ENCODE assay signal across 8 cellular contexts in the genomic region with DNA sequence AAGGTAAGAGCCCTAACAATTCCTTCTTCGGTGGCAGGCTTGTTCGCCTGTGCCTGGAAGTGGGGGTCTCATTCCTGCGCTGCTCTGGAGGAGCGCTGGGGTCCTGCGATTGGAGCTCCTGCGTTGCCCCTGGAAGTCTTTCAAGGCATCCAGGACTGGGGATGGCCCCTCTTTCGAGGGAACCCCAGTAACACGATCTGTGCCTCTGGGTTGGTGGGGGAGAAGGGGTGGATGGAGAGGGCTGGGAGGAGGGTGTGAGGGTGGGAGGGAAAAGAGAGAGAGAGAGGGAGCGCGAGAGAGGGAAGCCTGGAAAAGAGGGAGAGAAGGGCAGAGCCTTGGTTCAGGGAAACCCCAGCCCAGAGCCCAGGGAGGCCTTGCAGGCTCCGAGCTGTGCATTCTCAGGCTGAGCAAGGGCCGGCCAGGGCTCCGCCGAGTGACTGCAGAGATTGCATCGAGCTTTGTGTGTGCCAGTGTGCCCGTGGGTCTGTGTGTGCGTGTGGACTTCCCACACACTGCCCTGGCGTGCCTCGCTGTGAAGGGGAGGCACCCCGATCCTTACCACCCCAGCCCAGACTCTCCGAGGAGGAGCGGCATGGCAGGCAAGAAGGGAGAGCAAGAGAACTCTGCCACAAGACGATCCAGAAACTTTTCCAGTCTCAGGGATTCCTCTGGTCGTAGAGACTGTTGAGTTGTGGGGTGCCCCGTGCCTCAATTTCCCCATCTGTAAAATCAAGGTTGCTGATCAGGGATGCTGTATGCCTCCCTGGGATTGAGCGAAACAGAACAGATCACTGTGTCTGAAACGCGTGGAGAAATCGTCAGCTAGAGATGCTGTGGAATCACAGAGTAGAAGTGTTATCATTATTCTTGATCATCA. TPM values are rescaled to one million over a fixed set of nuclear protein-coding genes. Genes with fewer than 3 reads are reported as not detected.
DNase-seq lines count a peak whose midpoint lies in the region; ATAC-seq and TF ChIP-seq lines count a peak whose summit lies in the region.

No MANE protein-coding gene starts in this region.

- no peaks in the 10 kb centered on the region for H4K20me1 ChIP-seq in hepatocyte (ENCODE audit: insufficient read depth, poor library complexity, severe bottlenecking)

- TF ChIP-seq CTCF in hepatocyte (IDR thresholded peaks at IDR 0.05; ENCODE audit: poor library complexity) (no peak), retinal pigment epithelial cell (conservative IDR thresholded peaks at IDR 0.05; ENCODE audit: low read depth, low read length) (no peak)

- no peaks in the 10 kb centered on the region for H3K36me3 ChIP-seq in hepatocyte (replicated peaks; ENCODE audit: insufficient read depth, low read depth)

- H3K9me2 ChIP-seq in hepatocyte (replicated peaks; ENCODE audit: insufficient read depth): no peaks in the 10 kb centered on the region

- ATAC-seq in activated naive CD4-positive, alpha-beta T cell treated with anti-CD3 and anti-CD28 coated beads, Interleukin-2, amount 50 U/mL, for 72 hours: peak in 1 of 2 donors; percentile 3
- no peak for ATAC-seq in stimulated activated effector memory CD8-positive, alpha-beta T cell treated with anti-CD3 and anti-CD28 coated beads, Interleukin-12 subunit alpha, Interleukin-12 subunit beta, amount 100 ng/mL, for 72 hours
- ATAC-seq in GM18873 (IDR thresholded peaks at IDR 0.05; ENCODE audit: low FRiP score, unreplicated experiment): no peak

- H3K79me2 ChIP-seq in hepatocyte: peaks cover 50% of the 10 kb centered on the region

- H3K4me3 ChIP-seq in hepatocyte (peak overlapping the region; percentile 39), retinal pigment epithelial cell (ENCODE audit: low read length) (peak overlapping the region; percentile 84)

- no peak overlapping the region for H3K27ac Mint-ChIP-seq in activated naive CD4-positive, alpha-beta T cell treated with anti-CD3 and anti-CD28 coated beads, Interleukin-2, amount 50 U/mL, for 72 hours
- no peak overlapping the region for H3K27ac Mint-ChIP-seq in stimulated activated effector memory CD8-positive, alpha-beta T cell treated with anti-CD3 and anti-CD28 coated beads, Interleukin-12 subunit alpha, Interleukin-12 subunit beta, amount 100 ng/mL, for 72 hours

- peaks cover 29% of the 10 kb centered on the region for H3K4me1 ChIP-seq in hepatocyte (ENCODE audit: insufficient read depth)

- 4% methylated on average over 25 of the region's 29 CpGs for WGBS in hepatocyte (ENCODE audit: low lambda C conversion rate, missing lambda C conversion rate)

- H3K4me1 Mint-ChIP-seq in stimulated activated effector memory CD8-positive, alpha-beta T cell treated with anti-CD3 and anti-CD28 coated beads, Interleukin-12 subunit alpha, Interleukin-12 subunit beta, amount 100 ng/mL, for 72 hours: peaks cover 37% of the 10 kb centered on the region

- peak overlapping the region; percentile 80 for H3K4me2 ChIP-seq in hepatocyte

- DNase-seq in COR-L47 (lab: John Stamatoyannopoulos, UW) (peak; percentile 21), LHCN-M2 (ENCODE audit: low read depth) (peak; percentile 36), hepatocyte (ENCODE audit: low spot score) (peak; percentile 69), retinal pigment epithelial cell (ENCODE audit: low read depth) (no peak), 8988T (no peak)
- peak; percentile 28 to 62 for DNase-seq in activated naive CD4-positive, alpha-beta T cell treated with anti-CD3 and anti-CD28 coated beads, Interleukin-2, amount 50 U/mL, for 72 hours (ENCODE audit: low spot score in 2 of 2)
- no peak for DNase-seq in stimulated activated effector memory CD8-positive, alpha-beta T cell treated with anti-CD3 and anti-CD28 coated beads, Interleukin-12 subunit alpha, Interleukin-12 subunit beta, amount 100 ng/mL, for 72 hours (ENCODE audit: low spot score in 2 of 2)

- peak overlapping the region; percentile 95 for H3K27ac ChIP-seq in hepatocyte

- peak overlapping the region; percentile 41 for H2AFZ ChIP-seq in hepatocyte

- no peak overlapping the region for H3K4me3 Mint-ChIP-seq in stimulated activated effector memory CD8-positive, alpha-beta T cell treated with anti-CD3 and anti-CD28 coated beads, Interleukin-12 subunit alpha, Interleukin-12 subunit beta, amount 100 ng/mL, for 72 hours

- no peaks in the 10 kb centered on the region for H3K27me3 ChIP-seq in hepatocyte

- H3K9me3 Mint-ChIP-seq in activated naive CD4-positive, alpha-beta T cell treated with anti-CD3 and anti-CD28 coated beads, Interleukin-2, amount 50 U/mL, for 72 hours: peaks cover 0 to 6% of the 10 kb centered on the region in 2 donors
- H3K9me3 Mint-ChIP-seq in stimulated activated effector memory CD8-positive, alpha-beta T cell treated with anti-CD3 and anti-CD28 coated beads, Interleukin-12 subunit alpha, Interleukin-12 subunit beta, amount 100 ng/mL, for 72 hours: peaks cover 2% of the 10 kb centered on the region

- peaks cover 6 to 12% of the 10 kb centered on the region in 2 donors for H3K36me3 Mint-ChIP-seq in activated naive CD4-positive, alpha-beta T cell treated with anti-CD3 and anti-CD28 coated beads, Interleukin-2, amount 50 U/mL, for 72 hours
- H3K36me3 Mint-ChIP-seq in stimulated activated effector memory CD8-positive, alpha-beta T cell treated with anti-CD3 and anti-CD28 coated beads, Interleukin-12 subunit alpha, Interleukin-12 subunit beta, amount 100 ng/mL, for 72 hours: peaks cover 15% of the 10 kb centered on the region

- H3K9me3 ChIP-seq in hepatocyte (ENCODE audit: low read depth): no peaks in the 10 kb centered on the region

RNA-seq across cellular contexts. Expression of a gene that starts 0.6 kb away (rescaled TPM):
- total RNA-seq in LHCN-M2 (2014; rRNA removed): 6.2 and 10.2 TPM in 2 replicates
- 3.9 TPM for polyA plus RNA-seq in LHCN-M2 (2012)
- 10 to 100 TPM; 24.8 to 34.3 TPM for total RNA-seq in activated naive CD4-positive, alpha-beta T cell treated with anti-CD3 and anti-CD28 coated beads, Interleukin-2, amount 50 U/mL, for 72 hours
- 13.0 and 22.6 TPM in 2 replicates for total RNA-seq in hepatocyte
- 16.5 and 17.0 TPM in 2 replicates for polyA plus RNA-seq in hepatocyte

Comparison
In these comparisons a context has a peak if more than half of its experiments do, and no peak if none do; other contexts are left out.
1. DNase-seq: peak in COR-L47 (single experiment), LHCN-M2 (single experiment), activated naive CD4-positive, alpha-beta T cell treated with anti-CD3 and anti-CD28 coated beads, Interleukin-2, amount 50 U/mL, for 72 hours (2 of 2) and hepatocyte (single experiment); none in retinal pigment epithelial cell (single experiment), stimulated activated effector memory CD8-positive, alpha-beta T cell treated with anti-CD3 and anti-CD28 coated beads, Interleukin-12 subunit alpha, Interleukin-12 subunit beta, amount 100 ng/mL, for 72 hours (0 of 2) and 8988T (single experiment).